ENCODE assay signal across 24 cellular contexts in the genomic region with DNA sequence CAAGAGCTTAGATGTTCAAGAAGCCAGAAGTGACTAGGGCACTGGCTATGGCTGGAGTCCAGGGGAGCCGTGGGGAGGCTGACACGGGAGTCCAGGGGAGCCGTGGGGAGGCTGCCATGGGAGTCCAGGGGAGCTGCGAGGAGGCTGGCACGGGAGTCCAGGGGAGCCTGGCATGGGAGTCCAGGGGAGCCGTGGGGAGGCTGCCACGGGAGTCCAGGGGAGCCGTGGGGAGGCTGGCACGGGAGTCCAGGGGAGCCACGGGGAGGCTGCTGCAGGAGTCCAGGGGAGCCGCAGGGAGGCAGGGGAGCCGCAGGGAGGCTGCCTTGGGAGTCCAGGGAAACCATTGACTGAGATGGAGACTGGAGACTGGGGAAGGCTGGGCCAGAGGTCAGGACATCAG. TPM values are rescaled to one million over a fixed set of nuclear protein-coding genes. Genes with fewer than 3 reads are reported as not detected.
DNase-seq lines count a peak whose midpoint lies in the region; ATAC-seq and TF ChIP-seq lines count a peak whose summit lies in the region.
"Had no signal": no experiment of that assay in that cellular context is flagged by ENCODE, and none has a peak within 500 bp of the region (broad histone marks: within the 10 kb centered on the region; RNA-seq: fewer than 3 reads in every experiment).

No MANE protein-coding gene starts in this region.

- no peak overlapping the region for H3K4me3 Mint-ChIP-seq in T-helper 17 cell
- H3K4me3 Mint-ChIP-seq: B cell; CD8-positive, alpha-beta memory T cell; HFFc6 had no signal

- TF ChIP-seq EP300 in ovary (IDR thresholded peaks at IDR 0.05) = no peak

- TF ChIP-seq CTCF in dorsolateral prefrontal cortex (IDR thresholded peaks at IDR 0.05 in 54 of 56, conservative IDR thresholded peaks at IDR 0.05 in 2 of 56; ENCODE audit: low read depth in 1 of 56, partially characterized antibody in 56 of 56) (no peak), osteoblast (IDR thresholded peaks at IDR 0.05; ENCODE audit: extremely low read depth, low read depth, low read length) (no peak), ovary (IDR thresholded peaks at IDR 0.05) (no peak)

- no peaks in the 10 kb centered on the region for H3K4me1 ChIP-seq in osteoblast (ENCODE audit: insufficient read depth, low read length)
- H3K4me1 ChIP-seq in ovary (ENCODE audit: insufficient read depth) = no peaks in the 10 kb centered on the region

- H4K20me1 ChIP-seq in osteoblast (ENCODE audit: insufficient read depth, low read length) = no peaks in the 10 kb centered on the region

- ATAC-seq in T-helper 17 cell = no peak

- H3K4me1 Mint-ChIP-seq in T-helper 17 cell = peaks cover 3% of the 10 kb centered on the region
- H3K4me1 Mint-ChIP-seq: B cell; CD8-positive, alpha-beta memory T cell had no signal

- H3K36me3 ChIP-seq in osteoblast (ENCODE audit: insufficient read depth, low read length) (peaks cover 9% of the 10 kb centered on the region), ovary (no peaks in the 10 kb centered on the region)

- no peak overlapping the region for H2AFZ ChIP-seq in osteoblast (ENCODE audit: low read length)

- H3K27me3 Mint-ChIP-seq in T-helper 17 cell = no peaks in the 10 kb centered on the region
- H3K27me3 Mint-ChIP-seq: B cell had no signal

- H3K27me3 ChIP-seq in dorsolateral prefrontal cortex (no peaks in the 10 kb centered on the region), osteoblast (ENCODE audit: insufficient read depth, low read length) (no peaks in the 10 kb centered on the region), ovary (no peaks in the 10 kb centered on the region)

- no peak for TF ChIP-seq POLR2A in ovary (IDR thresholded peaks at IDR 0.05)

- H3K27ac ChIP-seq in dorsolateral prefrontal cortex (peak overlapping the region; percentile 60 to 100 (median 96)), osteoblast (ENCODE audit: low read depth, low read length) (no peak overlapping the region), ovary (no peak overlapping the region)
- H3K27ac ChIP-seq: C4-2B had no signal

- WGBS in ovary, 3 donors = 92 to 94% (median 93%) methylated on average over 12 of the region's 12 CpGs

- intact Hi-C loops in dorsolateral prefrontal cortex (cut with DNase I) = loop anchor here (5.0 kb wide), 3 partner anchors 55 to 100 kb away; a partner anchor contains a TSS
- intact Hi-C loops in ovary (cut with DNase I) = no loop called here
- intact Hi-C loops in posterior cingulate gyrus (cut with DNase I) = loop anchor here (5.0 kb wide), 1 partner anchor 55 kb away; a partner anchor contains a TSS

- no peak overlapping the region for H3K4me2 ChIP-seq in osteoblast (ENCODE audit: insufficient read depth, low read length)

- H3K4me3 ChIP-seq in dorsolateral prefrontal cortex (no peak overlapping the region), osteoblast (ENCODE audit: insufficient read depth, low read length) (no peak overlapping the region), ovary (no peak overlapping the region)
- H3K4me3 ChIP-seq: SK-N-MC had no signal

- H3K27ac Mint-ChIP-seq in T-helper 17 cell = peak overlapping the region; percentile 65
- H3K27ac Mint-ChIP-seq: B cell, HFFc6 had no signal

- peaks cover 3% of the 10 kb centered on the region for H3K36me3 Mint-ChIP-seq in T-helper 17 cell (ENCODE audit: low read depth)

- no peak for DNase-seq in T-helper 17 cell
- no peak for DNase-seq in dorsolateral prefrontal cortex
- DNase-seq in osteoblast (ENCODE audit: insufficient read length, low spot score, missing footprints) = peak; percentile 55
- no peak for DNase-seq in ovary
- no peak for DNase-seq in DMS53 treated with DMSO at 0.1 percent for 48 hours (lab: John Stamatoyannopoulos, UW; ENCODE audit: unreplicated experiment)
- no peak for DNase-seq in stimulated activated CD4-positive, alpha-beta T cell treated with anti-CD3 and anti-CD28 coated beads, Interleukin-15, amount 100 ng/mL, for 24 hours
- no peak for DNase-seq in posterior cingulate gyrus
- DNase-seq: CD8-positive, alpha-beta memory T cell; DMS153; H7; HFFc6; KBM-7; MV-4-11; NCI-H1105 treated with DMSO at 0.1 percent for 48 hours; NCI-H146; NCI-H1930; NCI-H2107; NCI-H446; NCI-H524 treated with DMSO at 0.1 percent for 48 hours; NCI-H774; SIG-M5 had no signal

- H3K9me3 ChIP-seq in T-helper 17 cell (ENCODE audit: control insufficient read depth, low read length, poor library complexity, severe bottlenecking) = no peaks in the 10 kb centered on the region
- H3K9me3 ChIP-seq in osteoblast (ENCODE audit: low read depth, low read length) = no peaks in the 10 kb centered on the region
- no peaks in the 10 kb centered on the region for H3K9me3 ChIP-seq in ovary

- no peaks in the 10 kb centered on the region for H3K79me2 ChIP-seq in osteoblast (ENCODE audit: insufficient read depth, low read length)

RNA-seq across cellular contexts. Expression of a gene that starts 54.9 kb away (rescaled TPM):
- total RNA-seq in T-helper 17 cell (10 to 100 TPM in 1 of 2 donors, 1 to 10 TPM in 1; 8.4 to 16.6 TPM), dorsolateral prefrontal cortex (100 to 1,000 TPM in 7 of 120 experiments, 10 to 100 TPM in 113; 54.3 to 129 (median 78.9) TPM), osteoblast (13.0 and 13.3 TPM in 2 replicates), ovary (10 to 100 TPM; 13.6 to 29.3 (median 26.1) TPM)
- 10 to 100 TPM in 1 of 2 donors, 1 to 10 TPM in 1; 8.6 to 12.7 TPM for polyA plus RNA-seq in ovary

RNA-seq across cellular contexts. Expression of a gene that starts 55.0 kb away (rescaled TPM):
- total RNA-seq in T-helper 17 cell = 10 to 100 TPM; 17.1 to 21.3 TPM
- 10 to 100 TPM; 31.4 to 69.6 (median 51.2) TPM for total RNA-seq in dorsolateral prefrontal cortex
- 31.8 and 49.2 TPM in 2 replicates for total RNA-seq in osteoblast
- total RNA-seq in ovary = 10 to 100 TPM; 14.6 to 36.8 (median 26.6) TPM
- polyA plus RNA-seq in ovary = 10 to 100 TPM; 28.4 to 59.9 TPM

Comparison
In these comparisons a context has a peak if more than half of its experiments do, and no peak if none do; other contexts are left out.
1. H3K27ac ChIP-seq: peak in dorsolateral prefrontal cortex (59 of 59); none in osteoblast (single experiment) and ovary (0 of 2).
2. intact Hi-C loops: an anchor here in dorsolateral prefrontal cortex (5.0 kb wide) and posterior cingulate gyrus (5.0 kb wide); none called in ovary.